ENCODE assay signal across 8 cellular contexts in the genomic region with DNA sequence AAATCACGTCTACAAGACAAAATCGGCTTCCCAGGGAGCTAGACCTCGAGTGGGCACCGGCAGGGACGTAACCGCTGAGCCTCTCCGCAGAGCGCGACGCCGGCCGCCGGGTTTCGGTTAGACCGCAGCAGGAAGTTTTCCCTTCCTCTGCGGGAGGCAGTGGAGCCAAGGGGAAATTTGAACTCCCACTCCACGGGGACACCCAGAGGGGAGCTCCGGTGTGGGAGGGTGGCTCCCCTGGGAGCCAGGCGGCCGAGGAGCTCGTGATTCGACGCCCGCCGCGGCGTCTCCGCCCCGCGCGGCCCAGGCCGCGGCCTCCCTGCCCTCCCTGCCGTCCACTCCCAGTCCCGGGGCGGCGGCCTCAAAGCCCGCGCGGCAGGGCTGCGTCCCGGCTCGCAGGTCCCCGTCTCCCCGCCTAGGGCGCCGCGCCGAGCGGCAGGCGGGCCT. TPM values are rescaled to one million over a fixed set of nuclear protein-coding genes. Genes with fewer than 3 reads are reported as not detected.
DNase-seq lines count a peak whose midpoint lies in the region; ATAC-seq, FAIRE-seq and TF ChIP-seq lines count a peak whose summit lies in the region.

No MANE protein-coding gene starts in this region.

- DNase-seq in COLO668 (lab: John Stamatoyannopoulos, UW; ENCODE audit: unreplicated experiment) (peak; percentile 87), RCC 7860 (ENCODE audit: low spot score) (peak; percentile 60), iPS-NIHi7 (ENCODE audit: extremely low spot score) (peak; percentile 59), G401 (ENCODE audit: low spot score) (no peak)
- DNase-seq in stimulated activated CD4-positive, alpha-beta T cell treated with anti-CD3 and anti-CD28 coated beads, Interleukin-12 subunit alpha, Interleukin-12 subunit beta, amount 100 ng/mL, for 48 hours (ENCODE audit: low read depth in 2 of 3, low spot score in 1 of 3) = peak; percentile 20 to 44 (median 20)

- H3K36me3 Mint-ChIP-seq in brain = peaks cover 7% of the 10 kb centered on the region

- H3K9me3 Mint-ChIP-seq in brain = no peaks in the 10 kb centered on the region

- H3K4me3 Mint-ChIP-seq in brain = peak overlapping the region; percentile 89 to 96 (median 94)

- FAIRE-seq in RCC 7860 (lab: Jason Lieb, UNC) = no peak

- peaks cover 44% of the 10 kb centered on the region for H3K4me1 Mint-ChIP-seq in brain

- peaks cover 8% of the 10 kb centered on the region for H3K27me3 Mint-ChIP-seq in brain

- in situ Hi-C loops in G401 (cut with HindIII; ENCODE audit: low sequenced_read_pairs) = no loop called here

- H3K27ac Mint-ChIP-seq in brain = peak overlapping the region; percentile 92 to 96 (median 94)

- TF ChIP-seq CTCF in brain (conservative IDR thresholded peaks at IDR 0.05) = no peak

- ATAC-seq in GM19328 (IDR thresholded peaks at IDR 0.05; ENCODE audit: unreplicated experiment) (peak; percentile 30), HG03354 (IDR thresholded peaks at IDR 0.05; ENCODE audit: poor library complexity, severe bottlenecking, unreplicated experiment) (peak; percentile 33)

RNA-seq across cellular contexts. Expression of a gene that starts 0.4 kb away (rescaled TPM):
- polyA plus RNA-seq in brain (ENCODE audit: insufficient read depth, low read depth, low replicate concordance) = 51.0 TPM
- 25.6 and 36.4 TPM in 2 replicates for total RNA-seq in G401 (2014; rRNA removed; shearing (Covaris generic))
